Comparison of ENCODE assay signal across 23 cellular contexts in genomic region chr9:81370096-81370495, GRCh38.
"Had no signal": no experiment of that assay in that cellular context is flagged by ENCODE, and none has a peak within 500 bp of the region (broad histone marks: within the 10 kb centered on the region; RNA-seq: fewer than 3 reads in every experiment).

No MANE protein-coding gene starts in this region.

- H3K4me3 ChIP-seq: left lung, lower lobe of right lung, ovary, right atrium auricular region, right lobe of liver, tibial nerve, upper lobe of left lung, vagina had no signal

- ATAC-seq: left colon; left lung; lower lobe of right lung; natural killer cell; right lobe of liver; stimulated activated naive B cell treated with anti-CD40 and anti-IgM and Interleukin-4, amounts not matched to agents 10 μg/mL and 1 μg/mL and 100 μg/mL, for 72 hours had no signal

- H3K27ac ChIP-seq: left lung, lower lobe of right lung, ovary, right atrium auricular region, right lobe of liver, tibial nerve, upper lobe of left lung, vagina had no signal

- H3K27me3 Mint-ChIP-seq: naive B cell; stimulated activated naive B cell treated with anti-CD40 and anti-IgM and Interleukin-4, amounts not matched to agents 10 μg/mL and 1 μg/mL and 100 μg/mL, for 72 hours; stimulated activated naive CD8-positive, alpha-beta T cell treated with anti-CD3 and anti-CD28 coated beads, Interleukin-15, Interleukin-2, amounts not matched to agents 100 ng/mL and 50 ng/mL, for 24 hours had no signal

- H3K9me3 ChIP-seq: ovary, right lobe of liver, vagina had no signal

- H3K36me3 Mint-ChIP-seq: immature natural killer cell, naive B cell, natural killer cell had no signal

- H3K4me3 Mint-ChIP-seq: immature natural killer cell; naive B cell; natural killer cell; stimulated activated naive B cell treated with anti-CD40 and anti-IgM and Interleukin-4, amounts not matched to agents 10 μg/mL and 1 μg/mL and 100 μg/mL, for 72 hours; stimulated activated naive CD8-positive, alpha-beta T cell treated with anti-CD3 and anti-CD28 coated beads, Interleukin-15, Interleukin-2, amounts not matched to agents 100 ng/mL and 50 ng/mL, for 24 hours had no signal

- H3K27ac Mint-ChIP-seq: immature natural killer cell; naive B cell; natural killer cell; progenitor cell of endocrine pancreas; stimulated activated naive B cell treated with anti-CD40 and anti-IgM and Interleukin-4, amounts not matched to agents 10 μg/mL and 1 μg/mL and 100 μg/mL, for 72 hours; stimulated activated naive CD8-positive, alpha-beta T cell treated with anti-CD3 and anti-CD28 coated beads, Interleukin-15, Interleukin-2, amounts not matched to agents 100 ng/mL and 50 ng/mL, for 24 hours had no signal

- DNase-seq: hypothalamus; immature natural killer cell; kidney; left colon; left lung; lower lobe of right lung; mammary epithelial cell; mesenchymal stem cell; naive B cell; natural killer cell; ovary; right lobe of liver; stimulated activated CD4-positive, alpha-beta T cell treated with anti-CD3 and anti-CD28 coated beads, Interleukin-12 subunit alpha, Interleukin-12 subunit beta, amount 100 ng/mL, for 4 hours; stimulated activated CD4-positive, alpha-beta T cell treated with anti-CD3 and anti-CD28 coated beads, Interleukin-15, amount 100 ng/mL, for 24 hours; stimulated activated CD4-positive, alpha-beta T cell treated with anti-CD3 and anti-CD28 coated beads, Interleukin-2, amount 100 ng/mL, for 24 hours; stimulated activated CD4-positive, alpha-beta T cell treated with anti-CD3 and anti-CD28 coated beads, Interleukin-4, amount 100 ng/mL, for 1 hour; stimulated activated naive B cell treated with anti-CD40 and anti-IgM and Interleukin-4, amounts not matched to agents 10 μg/mL and 1 μg/mL and 100 μg/mL, for 72 hours; upper lobe of left lung had no signal

- H3K4me1 Mint-ChIP-seq: immature natural killer cell, naive B cell, natural killer cell had no signal

- H3K27me3 ChIP-seq: left lung, ovary, right atrium auricular region, right lobe of liver, tibial nerve, upper lobe of left lung, vagina had no signal

- H3K36me3 ChIP-seq: left lung, lower lobe of right lung, ovary, right atrium auricular region, right lobe of liver, tibial nerve, upper lobe of left lung, vagina had no signal

- H3K4me1 ChIP-seq: left lung, vagina had no signal
